ENCODE assay signal across 17 cellular contexts in genomic region chr10:88974012-88974411, GRCh38. TPM values are rescaled to one million over a fixed set of nuclear protein-coding genes. Genes with fewer than 3 reads are reported as not detected.
DNase-seq lines count a peak whose midpoint lies in the region; ATAC-seq, FAIRE-seq and TF ChIP-seq lines count a peak whose summit lies in the region.
"Had no signal": no experiment of that assay in that cellular context is flagged by ENCODE, and none has a peak within 500 bp of the region (broad histone marks: within the 10 kb centered on the region; RNA-seq: fewer than 3 reads in every experiment).

No MANE protein-coding gene starts in this region.

- TF ChIP-seq CTCF in heart right ventricle (IDR thresholded peaks at IDR 0.05) (no peak), ascending aorta (IDR thresholded peaks at IDR 0.05) (no peak), lower lobe of right lung (IDR thresholded peaks at IDR 0.05) (no peak), transverse colon (IDR thresholded peaks at IDR 0.05) (no peak)

- no peak for DNase-seq in heart right ventricle
- DNase-seq in left ventricle myocardium superior = no peak
- no peak for DNase-seq in ascending aorta (ENCODE audit: low spot score in 2 of 2)
- DNase-seq in lower lobe of right lung = no peak
- DNase-seq in transverse colon = no peak
- DNase-seq in effector CD4-positive, alpha-beta T cell = no peak
- no peak for DNase-seq in frontal cortex (ENCODE audit: low spot score in 2 of 2)
- DNase-seq: activated CD8-positive, alpha-beta T cell treated with anti-CD3 and anti-CD28 coated beads, Interleukin-2, amount 10 ng/mL, durations not matched to agents 7 days and 5 days; activated effector memory CD4-positive, alpha-beta T cell treated with anti-CD3 and anti-CD28 coated beads, Interleukin-2, amount 50 U/mL, for 16 hours; effector memory CD8-positive, alpha-beta T cell; mesendoderm; NCI-H2081; NCI-H524; PC-9; stimulated activated naive CD8-positive, alpha-beta T cell treated with anti-CD3 and anti-CD28 coated beads, Interleukin-15, amount 100 ng/mL, for 72 hours had no signal

- no peak for TF ChIP-seq EP300 in transverse colon (IDR thresholded peaks at IDR 0.05; ENCODE audit: low read depth)

- in situ Hi-C loops in transverse colon (cut with MboI; ENCODE audit: low pct_ligation_motif_present in 1 of 4, low pct_unique_long_range_greater_than_20kb in 1 of 4, low sequenced_read_pairs in 3 of 4) = no loop called here

- TF ChIP-seq POLR2A in transverse colon (IDR thresholded peaks at IDR 0.05) = no peak

- FAIRE-seq in frontal cortex (lab: Jason Lieb, UNC) = no peak

- intact Hi-C loops in heart right ventricle (cut with DNase I) (no loop called here), left ventricle myocardium superior (cut with micrococcal nuclease) (no loop called here), ascending aorta (cut with DNase I) (no loop called here), lower lobe of right lung (cut with DNase I) (no loop called here), transverse colon (cut with DNase I; ENCODE audit: low total_unique reads) (no loop called here)

- H3K27ac ChIP-seq in heart right ventricle (peak overlapping the region in 6 of 10 donors; percentile 3 to 72 (median 69)), ascending aorta (peak overlapping the region; percentile 87 to 89), lower lobe of right lung (peak overlapping the region; percentile 73), transverse colon (peak overlapping the region; percentile 77 to 84 (median 82))

- H3K4me3 ChIP-seq in heart right ventricle (peak overlapping the region in 1 of 10 donors; percentile 48), ascending aorta (peak overlapping the region; percentile 46 to 53), lower lobe of right lung (no peak overlapping the region), transverse colon (no peak overlapping the region)

- H3K36me3 ChIP-seq in heart right ventricle (no peaks in the 10 kb centered on the region), ascending aorta (no peaks in the 10 kb centered on the region), lower lobe of right lung (no peaks in the 10 kb centered on the region), transverse colon (no peaks in the 10 kb centered on the region)

- H3K9me3 ChIP-seq in heart right ventricle (no peaks in the 10 kb centered on the region), ascending aorta (no peaks in the 10 kb centered on the region), lower lobe of right lung (no peaks in the 10 kb centered on the region), transverse colon (no peaks in the 10 kb centered on the region)
- H3K9me3 ChIP-seq: body of pancreas had no signal

- peaks cover 0 to 40% (median 20%) of the 10 kb centered on the region in 9 donors for H3K4me1 ChIP-seq in heart right ventricle
- H3K4me1 ChIP-seq in ascending aorta = peaks cover 0 to 31% of the 10 kb centered on the region in 2 donors
- peaks cover 17% of the 10 kb centered on the region for H3K4me1 ChIP-seq in lower lobe of right lung
- H3K4me1 ChIP-seq in transverse colon = peaks cover 6 to 29% (median 12%) of the 10 kb centered on the region in 4 donors

- ATAC-seq in heart right ventricle (no peak), left ventricle myocardium superior (no peak), lower lobe of right lung (no peak), HG02870 (IDR thresholded peaks at IDR 0.05; ENCODE audit: unreplicated experiment) (no peak)
- ATAC-seq: stimulated activated naive CD8-positive, alpha-beta T cell treated with anti-CD3 and anti-CD28 coated beads, Interleukin-15, amount 100 ng/mL, for 72 hours had no signal

- H3K27me3 ChIP-seq in heart right ventricle (no peaks in the 10 kb centered on the region), ascending aorta (no peaks in the 10 kb centered on the region), lower lobe of right lung (ENCODE audit: low read depth) (no peaks in the 10 kb centered on the region), transverse colon (no peaks in the 10 kb centered on the region)
- H3K27me3 ChIP-seq: body of pancreas had no signal

- WGBS in heart right ventricle, 2 donors = 80 to 81% methylated on average over 3 of the region's 3 CpGs
- WGBS in transverse colon (ENCODE audit: low coverage in 1 of 2), 2 donors = 74 to 88% methylated on average over 2 to 3 of the region's 3 CpGs

RNA-seq across cellular contexts. Expression of gene FAS, which starts 16.6 kb away (rescaled TPM):
- total RNA-seq in heart right ventricle = 10 to 100 TPM in 1 of 10 donors, 1 to 10 TPM in 9; 2.5 to 10.1 (median 3.7) TPM
- 1 to 10 TPM; 3.5 to 4.6 TPM for polyA plus RNA-seq in heart right ventricle
- total RNA-seq in left ventricle myocardium superior = 4.0 TPM
- total RNA-seq in ascending aorta = 10.5 TPM
- 35.7 TPM for total RNA-seq in lower lobe of right lung
- total RNA-seq in transverse colon = 10 to 100 TPM in 3 of 4 donors, 1 to 10 TPM in 1; 9.0 to 58.5 (median 53.6) TPM
- 1.6 TPM for total RNA-seq in frontal cortex

RNA-seq across cellular contexts. Expression of gene ACTA2, which starts 21.4 kb away (rescaled TPM):
- total RNA-seq in heart right ventricle = 100 to 1,000 TPM in 2 of 10 donors, 10 to 100 TPM in 8; 59.4 to 123 (median 73.7) TPM
- 100 to 1,000 TPM in 1 of 2 donors, 10 to 100 TPM in 1; 98.0 to 358 TPM for polyA plus RNA-seq in heart right ventricle
- 53.5 TPM for total RNA-seq in left ventricle myocardium superior
- total RNA-seq in ascending aorta = 5,316 TPM
- total RNA-seq in lower lobe of right lung = 204 TPM
- 1,000 to 10,000 TPM in 1 of 4 donors, 100 to 1,000 TPM in 3; 403 to 1,827 (median 457) TPM for total RNA-seq in transverse colon
- 26.1 TPM for total RNA-seq in frontal cortex

Comparison
In these comparisons a context has a peak if more than half of its experiments do, and no peak if none do; other contexts are left out.
1. H3K4me3 ChIP-seq: peak in ascending aorta (2 of 2); none in lower lobe of right lung (single experiment) and transverse colon (0 of 4).
2. Peak in every context shown above with its lines, with median percentiles within 50 percentile points of each other: H3K27ac ChIP-seq.